In genomic region chr11:112334381-112334780, GRCh38 we compare ENCODE assay signal across 32 cellular contexts.
DNase-seq lines count a peak whose midpoint lies in the region; ATAC-seq and TF ChIP-seq lines count a peak whose summit lies in the region.
"Had no signal": no experiment of that assay in that cellular context is flagged by ENCODE, and none has a peak within 500 bp of the region (broad histone marks: within the 10 kb centered on the region; RNA-seq: fewer than 3 reads in every experiment).

No MANE protein-coding gene starts in this region.

- no peak for ATAC-seq in GM18498 (IDR thresholded peaks at IDR 0.05; ENCODE audit: unreplicated experiment)
- ATAC-seq: gastrocnemius medialis; mucosa of descending colon; stimulated activated memory B cell treated with anti-CD40 and anti-IgM and Interleukin-4, amounts not matched to agents 10 μg/mL and 1 μg/mL and 100 μg/mL, for 72 hours; upper lobe of right lung; WTC11 had no signal

- no peak for TF ChIP-seq CTCF in epithelial cell of esophagus (IDR thresholded peaks at IDR 0.05; ENCODE audit: insufficient read depth, low read depth, low read length, missing control alignments)

- peak; percentile 44 for DNase-seq in DMS153 (lab: John Stamatoyannopoulos, UW)
- no peak for DNase-seq in DMS153 treated with DMSO at 0.1 percent for 48 hours (lab: John Stamatoyannopoulos, UW; ENCODE audit: unreplicated experiment)
- peak; percentile 73 for DNase-seq in NOMO-1 treated with DMSO at 0.1 percent for 48 hours (lab: John Stamatoyannopoulos, UW; ENCODE audit: unreplicated experiment)
- DNase-seq in epithelial cell of esophagus (ENCODE audit: low read depth) = peak; percentile 98
- DNase-seq in renal cortical epithelial cell (ENCODE audit: low read depth) = peak; percentile 62
- no peak for DNase-seq in NCI-H526 (lab: John Stamatoyannopoulos, UW)
- DNase-seq in cerebellar cortex (ENCODE audit: low spot score) = no peak
- DNase-seq: activated CD4-positive, alpha-beta T cell treated with anti-CD3 and anti-CD28 coated beads, Interleukin-2, amount 10 ng/mL, durations not matched to agents 24 days and 14 days; activated gamma-delta T cell; activated T-cell treated with anti-CD3 and anti-CD28 coated beads, Interleukin-2, amount 50 U/mL, for 24 hours; Calu3; caudate nucleus; CD4-positive, CD25-positive, alpha-beta regulatory T cell; gastrocnemius medialis; HFFc6; MG63; mucosa of descending colon; NCI-H1105 treated with DMSO at 0.1 percent for 48 hours; NCI-H1930; NCI-H69; nephron progenitor cell; ovary; retina; substantia nigra; T1000; upper lobe of right lung had no signal

- no peak overlapping the region for H3K4me3 ChIP-seq in epithelial cell of esophagus (ENCODE audit: low read length)
- H3K4me3 ChIP-seq: ascending aorta, gastrocnemius medialis, lung, MG63, mucosa of descending colon, ovary, SJSA1, upper lobe of right lung had no signal

Comparison
In these comparisons a context has a peak if more than half of its experiments do, and no peak if none do; other contexts are left out.
1. DNase-seq: peak in DMS153 (single experiment), NOMO-1 treated with DMSO at 0.1 percent for 48 hours (single experiment), epithelial cell of esophagus (single experiment) and renal cortical epithelial cell (single experiment); none in DMS153 treated with DMSO at 0.1 percent for 48 hours (single experiment), NCI-H526 (0 of 2) and cerebellar cortex (single experiment).